24 cellular contexts compared by ENCODE assay signal in genomic region chr2:235672720-235673119, GRCh38.
DNase-seq lines count a peak whose midpoint lies in the region; ATAC-seq and TF ChIP-seq lines count a peak whose summit lies in the region.
"Had no signal": no experiment of that assay in that cellular context is flagged by ENCODE, and none has a peak within 500 bp of the region (broad histone marks: within the 10 kb centered on the region; RNA-seq: fewer than 3 reads in every experiment).

No MANE protein-coding gene starts in this region.

- H3K9me2 ChIP-seq in Loucy (replicated peaks; ENCODE audit: low read depth, low read length): no peaks in the 10 kb centered on the region
- no peaks in the 10 kb centered on the region for H3K9me2 ChIP-seq in neural cell (ENCODE audit: insufficient read depth, low read length)

- intact Hi-C loops in esophagus muscularis mucosa (cut with DNase I): loop anchor here (10.0 kb wide), 1 partner anchor 178 kb away; the partner anchor contains the start of gene AGAP1
- intact Hi-C loops in right lobe of liver (cut with DNase I): no loop called here

- H3K27me3 ChIP-seq in BLaER1: no peaks in the 10 kb centered on the region
- no peaks in the 10 kb centered on the region for H3K27me3 ChIP-seq in Loucy (ENCODE audit: insufficient read depth, low read length, poor library complexity, severe bottlenecking)
- H3K27me3 ChIP-seq in esophagus muscularis mucosa: peaks cover 0 to 5% (median 0%) of the 10 kb centered on the region in 4 donors
- H3K27me3 ChIP-seq in neural cell (ENCODE audit: insufficient read depth, low read depth, low read length): peaks cover 8% of the 10 kb centered on the region
- H3K27me3 ChIP-seq in right lobe of liver: no peaks in the 10 kb centered on the region
- H3K27me3 ChIP-seq: upper lobe of right lung had no signal

- peaks cover 92% of the 10 kb centered on the region for H4K20me1 ChIP-seq in BLaER1
- no peaks in the 10 kb centered on the region for H4K20me1 ChIP-seq in Loucy (ENCODE audit: insufficient read depth, low read length, poor library complexity, severe bottlenecking)
- peaks cover 29% of the 10 kb centered on the region for H4K20me1 ChIP-seq in neural cell (ENCODE audit: insufficient read depth)

- H3K4me2 ChIP-seq in BLaER1 (peak overlapping the region; percentile 99), Loucy (ENCODE audit: low read depth, low read length, poor library complexity, severe bottlenecking) (peak overlapping the region; percentile 83), neural cell (ENCODE audit: low read length) (peak overlapping the region; percentile 84)

- H3K36me3 ChIP-seq in BLaER1: no peaks in the 10 kb centered on the region
- no peaks in the 10 kb centered on the region for H3K36me3 ChIP-seq in Loucy (ENCODE audit: insufficient read depth, low read length)
- H3K36me3 ChIP-seq in esophagus muscularis mucosa: no peaks in the 10 kb centered on the region
- H3K36me3 ChIP-seq in neural cell (ENCODE audit: insufficient read depth, low read length): no peaks in the 10 kb centered on the region
- H3K36me3 ChIP-seq in right lobe of liver: no peaks in the 10 kb centered on the region
- H3K36me3 ChIP-seq: BE2C, left lung, prostate gland, upper lobe of right lung had no signal

- H3K9me3 ChIP-seq in BLaER1: no peaks in the 10 kb centered on the region
- no peaks in the 10 kb centered on the region for H3K9me3 ChIP-seq in Loucy (ENCODE audit: insufficient read depth, low read depth, low read length)
- no peaks in the 10 kb centered on the region for H3K9me3 ChIP-seq in esophagus muscularis mucosa
- no peaks in the 10 kb centered on the region for H3K9me3 ChIP-seq in neural cell (ENCODE audit: low read length)
- no peaks in the 10 kb centered on the region for H3K9me3 ChIP-seq in right lobe of liver
- H3K9me3 ChIP-seq: BE2C, Caco-2, left lung, prostate gland, upper lobe of right lung had no signal

- H3K27ac ChIP-seq in BLaER1 (no peak overlapping the region), esophagus muscularis mucosa (replicated peaks in 1 of 4) (peak overlapping the region in 1 of 4 donors; percentile 82), neural cell (ENCODE audit: low read length) (no peak overlapping the region), right lobe of liver (no peak overlapping the region)
- H3K27ac ChIP-seq: foreskin keratinocyte, left lung, prostate gland, upper lobe of right lung had no signal

- no peak for TF ChIP-seq POLR2A in esophagus muscularis mucosa (IDR thresholded peaks at IDR 0.05; ENCODE audit: low read depth)
- no peak for TF ChIP-seq POLR2A in right lobe of liver (IDR thresholded peaks at IDR 0.05)

- peaks cover 79% of the 10 kb centered on the region for H3K4me1 ChIP-seq in BLaER1
- peaks cover 26% of the 10 kb centered on the region for H3K4me1 ChIP-seq in Loucy (ENCODE audit: insufficient read depth, low read length, poor library complexity, severe bottlenecking)
- peaks cover 18 to 80% (median 50%) of the 10 kb centered on the region in 4 donors for H3K4me1 ChIP-seq in esophagus muscularis mucosa
- H3K4me1 ChIP-seq in right lobe of liver: peaks cover 0 to 8% (median 0%) of the 10 kb centered on the region in 4 donors
- H3K4me1 ChIP-seq: BE2C, prostate gland had no signal

- no peak for TF ChIP-seq CTCF in Loucy (conservative IDR thresholded peaks at IDR 0.05; ENCODE audit: low read length)
- no peak for TF ChIP-seq CTCF in esophagus muscularis mucosa (IDR thresholded peaks at IDR 0.05)
- TF ChIP-seq CTCF in neural cell (IDR thresholded peaks at IDR 0.05; ENCODE audit: poor library complexity, severe bottlenecking): no peak
- no peak for TF ChIP-seq CTCF in right lobe of liver (IDR thresholded peaks at IDR 0.05)

- H3K9ac ChIP-seq in BLaER1: no peak overlapping the region
- peak overlapping the region; percentile 13 for H3K9ac ChIP-seq in Loucy (ENCODE audit: low read depth, low read length, poor library complexity, severe bottlenecking)
- H3K9ac ChIP-seq in neural cell (ENCODE audit: low read length): no peak overlapping the region

- no peak overlapping the region for H3K4me3 ChIP-seq in BLaER1
- peak overlapping the region; percentile 67 for H3K4me3 ChIP-seq in Loucy (ENCODE audit: low read length, poor library complexity, severe bottlenecking)
- peak overlapping the region; percentile 67 to 83 (median 78) for H3K4me3 ChIP-seq in esophagus muscularis mucosa
- H3K4me3 ChIP-seq in neural cell (ENCODE audit: low read length): peak overlapping the region; percentile 82
- H3K4me3 ChIP-seq in right lobe of liver: no peak overlapping the region
- H3K4me3 ChIP-seq: left lung, prostate gland, upper lobe of right lung had no signal

- no peak for TF ChIP-seq RAD21 in neural cell (conservative IDR thresholded peaks at IDR 0.05)

- ATAC-seq in right lobe of liver: no peak
- ATAC-seq in HG02642 (IDR thresholded peaks at IDR 0.05; ENCODE audit: poor library complexity, unreplicated experiment): no peak
- ATAC-seq in HG03571 (IDR thresholded peaks at IDR 0.05; ENCODE audit: unreplicated experiment): no peak
- ATAC-seq: foreskin keratinocyte; left lung; naive thymus-derived CD8-positive, alpha-beta T cell; SK-N-SH treated with all-trans-retinoic acid at 6 μM for 48 hours; upper lobe of right lung had no signal

- TF ChIP-seq EP300 in esophagus muscularis mucosa (IDR thresholded peaks at IDR 0.05) (no peak), neural cell (conservative IDR thresholded peaks at IDR 0.05; ENCODE audit: poor library complexity, severe bottlenecking) (no peak)

- WGBS in esophagus muscularis mucosa: 60% methylated on average over 3 of the region's 3 CpGs
- WGBS in right lobe of liver (ENCODE audit: insufficient coverage, low coverage, low lambda C conversion rate, missing lambda C conversion rate): 79% methylated on average over 3 of the region's 3 CpGs

- peaks cover 59% of the 10 kb centered on the region for H3K79me2 ChIP-seq in Loucy (ENCODE audit: insufficient read depth, low read length)
- H3K79me2 ChIP-seq in neural cell (replicated peaks; ENCODE audit: insufficient read depth, low read length): peaks cover 65% of the 10 kb centered on the region

- no peaks in the 10 kb centered on the region for H3F3A ChIP-seq in Loucy (ENCODE audit: low read depth)
- H3F3A ChIP-seq in neural cell (ENCODE audit: insufficient read depth, low read length, poor library complexity, severe bottlenecking): no peaks in the 10 kb centered on the region

- no peak for DNase-seq in esophagus muscularis mucosa (ENCODE audit: extremely low spot score)
- no peak for DNase-seq in Kasumi-1 (lab: John Stamatoyannopoulos, UW)
- DNase-seq in right lobe of liver: no peak
- DNase-seq: activated CD8-positive, alpha-beta memory T cell treated with anti-CD3 and anti-CD28 coated beads, Interleukin-2, amount 50 U/mL, for 4 hours; BE2C; Caco-2; effector CD8-positive, alpha-beta T cell; EL; foreskin keratinocyte; hippocampal formation; left lung; naive thymus-derived CD8-positive, alpha-beta T cell; NCI-H1105; NCI-H1930; NCI-H748 treated with DMSO at 0.1 percent for 48 hours; stimulated activated CD8-positive, alpha-beta memory T cell treated with anti-CD3 and anti-CD28 coated beads, Interleukin-4, amount 100 ng/mL, for 48 hours; upper lobe of right lung had no signal

- no peak overlapping the region for H2AFZ ChIP-seq in Loucy (ENCODE audit: low read length)
- H2AFZ ChIP-seq in neural cell (ENCODE audit: low read depth, low read length): no peak overlapping the region

TF ChIP-seq in neural cell, 6 proteins besides CTCF, POLR2A, EP300 and RAD21:
- no peak for TF ChIP-seq TAF1 (IDR thresholded peaks at IDR 0.05; ENCODE audit: low read depth)
- TF ChIP-seq EZH2 (IDR thresholded peaks at IDR 0.05; ENCODE audit: borderline replicate concordance, insufficient read depth, low read length, poor library complexity, severe bottlenecking): no peak
- no peak for TF ChIP-seq REST (IDR thresholded peaks at IDR 0.05; ENCODE audit: borderline replicate concordance)
- no peak for TF ChIP-seq POLR2AphosphoS5 (IDR thresholded peaks at IDR 0.05)
- no peak for TF ChIP-seq SMC3 (conservative IDR thresholded peaks at IDR 0.05; ENCODE audit: poor library complexity)
- TF ChIP-seq MXI1 (conservative IDR thresholded peaks at IDR 0.05; ENCODE audit: poor library complexity, severe bottlenecking): no peak

Comparison
In these comparisons a context has a peak if more than half of its experiments do, and no peak if none do; other contexts are left out.
1. H3K4me3 ChIP-seq: peak in Loucy (single experiment), esophagus muscularis mucosa (4 of 4) and neural cell (single experiment); none in BLaER1 (single experiment) and right lobe of liver (0 of 3).
2. Peak in every context shown above with its lines, with median percentiles within 50 percentile points of each other: H3K4me2 ChIP-seq.